ENCODE assay signal across 17 cellular contexts in genomic region chr7:2474224-2474623, GRCh38. TPM values are rescaled to one million over a fixed set of nuclear protein-coding genes. Genes with fewer than 3 reads are reported as not detected.
DNase-seq lines count a peak whose midpoint lies in the region; ATAC-seq and TF ChIP-seq lines count a peak whose summit lies in the region.
"Had no signal": no experiment of that assay in that cellular context is flagged by ENCODE, and none has a peak within 500 bp of the region (broad histone marks: within the 10 kb centered on the region; RNA-seq: fewer than 3 reads in every experiment).

No MANE protein-coding gene starts in this region.

- H2BK120ac ChIP-seq in mesendoderm (ENCODE audit: low read depth, low read length) = no peak overlapping the region

- no peak overlapping the region for H2BK15ac ChIP-seq in mesendoderm (replicated peaks; ENCODE audit: low read depth)

- H3K9me3 ChIP-seq in T-helper 17 cell (ENCODE audit: control insufficient read depth, low read length, poor library complexity, severe bottlenecking) = no peaks in the 10 kb centered on the region
- H3K9me3 ChIP-seq: BE2C had no signal

- H3K9me2 ChIP-seq in GM23338 (ENCODE audit: insufficient read depth) = no peaks in the 10 kb centered on the region

- no peak overlapping the region for H3K9ac ChIP-seq in mesendoderm (ENCODE audit: low read length)
- H3K9ac ChIP-seq: GM23248 had no signal

- H2AFZ ChIP-seq in GM23338 = no peak overlapping the region
- H2AFZ ChIP-seq: GM23248 had no signal

- H3K27me3 ChIP-seq in GM23338 (ENCODE audit: insufficient read depth) (no peaks in the 10 kb centered on the region), mesendoderm (ENCODE audit: insufficient read depth, low read length, poor library complexity) (no peaks in the 10 kb centered on the region)
- H3K27me3 ChIP-seq: BE2C had no signal

- no CpG with 5 or more reads among the region's 15 CpGs for WGBS in mesendoderm (ENCODE audit: extremely low coverage, insufficient coverage, low lambda C conversion rate)

- no peak overlapping the region for H3K23ac ChIP-seq in mesendoderm (ENCODE audit: low read length)

- H2AK5ac ChIP-seq in mesendoderm (ENCODE audit: low read length) = no peak overlapping the region

- CTCF ChIA-PET in WTC11 (lab: Charles Lee) = interaction anchor here (0.5 to 1.9 kb wide), 8 partner anchors 21 to 390 kb away, joined by 3 to 4 read pairs (median 3); partner anchors contain the start of gene BRAT1

- peak; percentile 58 for DNase-seq in GM23338 (ENCODE audit: low spot score)
- no peak for DNase-seq in WTC11 (ENCODE audit: low spot score)
- DNase-seq in iPS-NIHi11 (ENCODE audit: low spot score) = peak; percentile 39
- DNase-seq in mesendoderm = no peak
- no peak for DNase-seq in NCI-H226
- no peak for DNase-seq in DMS 273 (lab: John Stamatoyannopoulos, UW; ENCODE audit: unreplicated experiment)
- DNase-seq in T-helper 17 cell = no peak
- DNase-seq in activated T-cell treated with anti-CD3 and anti-CD28 coated beads for 4 hours = no peak
- DNase-seq: BE2C; C1 segment of cervical spinal cord; CD4-positive, CD25-positive, alpha-beta regulatory T cell; COR-L47; GM23248; H9 had no signal

- H3K27me3 Mint-ChIP-seq in GM23338 (ENCODE audit: insufficient read depth, low read depth, poor library complexity) = peaks cover 13% of the 10 kb centered on the region
- H3K27me3 Mint-ChIP-seq in WTC11 (ENCODE audit: low read depth) = no peaks in the 10 kb centered on the region
- H3K27me3 Mint-ChIP-seq in T-helper 17 cell = peaks cover 5% of the 10 kb centered on the region

- H3K4me3 ChIP-seq in GM23338 = no peak overlapping the region
- H3K4me3 ChIP-seq in mesendoderm (ENCODE audit: low read length) = no peak overlapping the region
- H3K4me3 ChIP-seq: GM23248 had no signal

- H3K4me1 ChIP-seq in GM23338 (ENCODE audit: insufficient read depth) (peaks cover 3% of the 10 kb centered on the region; the same call in 1 of the 2 replicates), mesendoderm (ENCODE audit: control insufficient read depth, low read depth, low read length) (peaks cover 4% of the 10 kb centered on the region)

- POLR2A ChIA-PET in WTC11 (lab: Charles Lee) = interaction anchor here (0.6 kb wide), 1 partner anchor 143 kb away, joined by 3 read pairs; no protein-coding TSS in a partner anchor

- no peak overlapping the region for H3K27ac ChIP-seq in GM23338 (ENCODE audit: low read depth)
- H3K27ac ChIP-seq in mesendoderm (ENCODE audit: low read depth, low read length) = no peak overlapping the region
- H3K27ac ChIP-seq: GM23248 had no signal

- peaks cover 37% of the 10 kb centered on the region for H3K4me1 Mint-ChIP-seq in GM23338
- H3K4me1 Mint-ChIP-seq in WTC11 = peaks cover 35% of the 10 kb centered on the region
- peaks cover 4% of the 10 kb centered on the region for H3K4me1 Mint-ChIP-seq in T-helper 17 cell

- no peak overlapping the region for H4K8ac ChIP-seq in mesendoderm (ENCODE audit: low read depth, low read length)

- H3K18ac ChIP-seq in mesendoderm (ENCODE audit: low read length) = no peak overlapping the region

- H3K36me3 ChIP-seq in GM23338 (ENCODE audit: insufficient read depth) (no peaks in the 10 kb centered on the region), mesendoderm (ENCODE audit: control insufficient read depth, insufficient read depth, low read length) (no peaks in the 10 kb centered on the region)
- H3K36me3 ChIP-seq: BE2C had no signal

- H3K79me2 ChIP-seq in GM23338 (replicated peaks; ENCODE audit: insufficient read depth) = no peaks in the 10 kb centered on the region
- H3K79me2 ChIP-seq in mesendoderm (ENCODE audit: control insufficient read depth, insufficient read depth, low read length) = no peaks in the 10 kb centered on the region

- H3K56ac ChIP-seq in mesendoderm (ENCODE audit: low read length) = peak overlapping the region; percentile 12

- H4K20me1 ChIP-seq in GM23338 (replicated peaks; ENCODE audit: insufficient read depth) = no peaks in the 10 kb centered on the region

- peak; percentile 33 for ATAC-seq in GM23338
- peak; percentile 10; the same call in 1 of the 2 replicates for ATAC-seq in WTC11
- ATAC-seq in T-helper 17 cell = no peak

- no peak overlapping the region for H4K5ac ChIP-seq in mesendoderm (ENCODE audit: low read length)

- no peak overlapping the region for H3K4ac ChIP-seq in mesendoderm (ENCODE audit: low read depth, low read length)

- 0 out of 2 replicates have a peak overlapping the region, but pooled peaks have one; percentile 32 for H3K4me2 ChIP-seq in GM23338
- H3K4me2 ChIP-seq in mesendoderm (ENCODE audit: low read length) = no peak overlapping the region

- no peak overlapping the region for H3K27ac Mint-ChIP-seq in GM23338
- H3K27ac Mint-ChIP-seq in WTC11 = no peak overlapping the region
- H3K27ac Mint-ChIP-seq in T-helper 17 cell = no peak overlapping the region
- H3K27ac Mint-ChIP-seq: CD4-positive, CD25-positive, alpha-beta regulatory T cell; CD8-positive, alpha-beta memory T cell; H9 had no signal

- H3K4me3 Mint-ChIP-seq in GM23338 (no peak overlapping the region), WTC11 (no peak overlapping the region), T-helper 17 cell (no peak overlapping the region)
- H3K4me3 Mint-ChIP-seq: CD4-positive, CD25-positive, alpha-beta regulatory T cell; CD8-positive, alpha-beta memory T cell; H9 had no signal

- 0 out of 2 replicates have a peak, but pooled peaks cover 8% of the 10 kb centered on the region for H3F3A ChIP-seq in GM23338 (replicated peaks; ENCODE audit: low read depth)

- no peak overlapping the region for H2BK5ac ChIP-seq in mesendoderm (ENCODE audit: low read length)

- H3K36me3 Mint-ChIP-seq in GM23338 (ENCODE audit: low read depth) (no peaks in the 10 kb centered on the region; the same call in 2 of the 3 replicates), WTC11 (no peaks in the 10 kb centered on the region), T-helper 17 cell (ENCODE audit: low read depth) (no peaks in the 10 kb centered on the region)
- H3K36me3 Mint-ChIP-seq: CD4-positive, CD25-positive, alpha-beta regulatory T cell; CD8-positive, alpha-beta memory T cell had no signal

- no peaks in the 10 kb centered on the region for H3K79me1 ChIP-seq in mesendoderm (ENCODE audit: low read length)

- TF ChIP-seq CTCF in GM23338 (conservative IDR thresholded peaks at IDR 0.05; ENCODE audit: low read depth in 2 of 2) = no peak
- TF ChIP-seq CTCF in WTC11 (IDR thresholded peaks at IDR 0.05) = no peak

- H3K9me3 Mint-ChIP-seq in GM23338 = no peaks in the 10 kb centered on the region
- no peaks in the 10 kb centered on the region for H3K9me3 Mint-ChIP-seq in WTC11
- H3K9me3 Mint-ChIP-seq: CD4-positive, CD25-positive, alpha-beta regulatory T cell; CD8-positive, alpha-beta memory T cell; H9 had no signal

TF ChIP-seq in GM23338, 12 proteins besides CTCF, POLR2A, EP300 and RAD21 (continues in another document):
- TF ChIP-seq STAT1 (IDR thresholded peaks at IDR 0.05; ENCODE audit: unreplicated experiment) = no peak
- no peak for TF ChIP-seq POLR2AphosphoS5 (IDR thresholded peaks at IDR 0.05; ENCODE audit: low read depth)
- TF ChIP-seq EZH2 (IDR thresholded peaks at IDR 0.05; ENCODE audit: low read depth, unreplicated experiment) = no peak
- no peak for TF ChIP-seq ZNF331 (CRISPR knock-in tag; IDR thresholded peaks at IDR 0.05; ENCODE audit: low read depth)

TF ChIP-seq in WTC11, 78 proteins besides CTCF, POLR2A, EP300 and RAD21:
- TF ChIP-seq ZNF425 (CRISPR knock-in tag; conservative IDR thresholded peaks at IDR 0.05) = no peak
- TF ChIP-seq NR2C2 (CRISPR knock-in tag; IDR thresholded peaks at IDR 0.05) = 0 out of 2 replicates have a peak, but pooled peaks have one; percentile 7

RNA-seq across cellular contexts. Expression of gene GRIFIN, which starts 2.0 kb away (rescaled TPM):
- total RNA-seq in GM23338 (2014; rRNA removed; shearing (Covaris generic)) = not detected in 2 replicates
- polyA plus RNA-seq in GM23338 (2016; fragmentation: Nextera tagmentation; extraction: Ambion mirVana) = not detected in 2 replicates
- total RNA-seq in WTC11 (2021) = not detected in 3 replicates
- polyA plus RNA-seq in mesendoderm (2013, experiment 1 of 2) = not detected
- polyA plus RNA-seq in mesendoderm (2013, experiment 2 of 2) = not detected
- not detected for total RNA-seq in T-helper 17 cell
- total RNA-seq: A172; CD4-positive, CD25-positive, alpha-beta regulatory T cell; CD8-positive, alpha-beta memory T cell; GM23248; H9; HT-29 had no signal
- polyA plus RNA-seq: CD4-positive, CD25-positive, alpha-beta regulatory T cell; CD8-positive, alpha-beta memory T cell; GM23248 had no signal

RNA-seq across cellular contexts. Expression of gene LFNG, which starts 45.4 kb away (rescaled TPM):
- 24.5 and 35.4 TPM in 2 replicates for total RNA-seq in GM23338 (2014; rRNA removed; shearing (Covaris generic))
- polyA plus RNA-seq in GM23338 (2016; fragmentation: Nextera tagmentation; extraction: Ambion mirVana) = 1.7 and 3.2 TPM in 2 replicates
- total RNA-seq in WTC11 (2021) (24.1 to 29.4 TPM (median 26.5 TPM) in 3 replicates), T-helper 17 cell (100 to 1,000 TPM; 110 to 116 TPM)
- polyA plus RNA-seq in mesendoderm (2013, experiment 1 of 2) = 1.2 TPM
- polyA plus RNA-seq in mesendoderm (2013, experiment 2 of 2) = 1.7 TPM

Comparison
In these comparisons a context has a peak if more than half of its experiments do, and no peak if none do; other contexts are left out.
1. DNase-seq: peak in GM23338 (single experiment) and iPS-NIHi11 (single experiment); none in WTC11 (single experiment), mesendoderm (single experiment), NCI-H226 (single experiment), DMS 273 (single experiment), T-helper 17 cell (0 of 3) and activated T-cell treated with anti-CD3 and anti-CD28 coated beads for 4 hours (single experiment).